Comparison of ENCODE assay signal across 8 cellular contexts in genomic region chr19:16293133-16294085, GRCh38. TPM values are rescaled to one million over a fixed set of nuclear protein-coding genes. Genes with fewer than 3 reads are reported as not detected.
A peak's percentile ranks its signal among the peaks of the same experiment; 100 is the strongest.
DNase-seq lines count a peak whose midpoint lies in the region; ATAC-seq and TF ChIP-seq lines count a peak whose summit lies in the region.

No MANE protein-coding gene starts in this region.

- H3K4me2 ChIP-seq in mammary epithelial cell (ENCODE audit: insufficient read depth, low read depth, low read length), result peak overlapping the region; percentile 0

- BruUV-seq in mammary epithelial cell (replicated peaks; lab: Mats Ljungman, UMichigan), result no TSS peak

- CTCF ChIA-PET in mammary epithelial cell (lab: Charles Lee; ENCODE audit: low non-redundant PET), result no interaction called here

- intact Hi-C loops in mammary epithelial cell (cut with micrococcal nuclease), result no loop called here
- intact Hi-C loops in lower lobe of right lung (cut with DNase I), result no loop called here
- intact Hi-C loops in uterus (cut with DNase I; ENCODE audit: low total_unique reads), result no loop called here

- H3K9me3 Mint-ChIP-seq in glutamatergic neuron (ENCODE audit: unreplicated experiment), result peaks cover 3% of the 10 kb centered on the region

- peak in 1 of 2 donors; percentile 27 for TF ChIP-seq POLR2A in uterus (IDR thresholded peaks at IDR 0.05)

- H3K9me3 ChIP-seq in mammary epithelial cell (replicated peaks; ENCODE audit: insufficient read depth, low read length) (peaks cover 4% of the 10 kb centered on the region), lower lobe of right lung (no peaks in the 10 kb centered on the region), uterus (no peaks in the 10 kb centered on the region)

- H3K36me3 Mint-ChIP-seq in glutamatergic neuron (ENCODE audit: unreplicated experiment), result no peaks in the 10 kb centered on the region

- H3K27me3 ChIP-seq in mammary epithelial cell (ENCODE audit: insufficient read depth, low read length), result peaks cover 5% of the 10 kb centered on the region
- H3K27me3 ChIP-seq in lower lobe of right lung (ENCODE audit: low read depth), result no peaks in the 10 kb centered on the region
- no peaks in the 10 kb centered on the region for H3K27me3 ChIP-seq in uterus

- no peaks in the 10 kb centered on the region for H3K79me2 ChIP-seq in mammary epithelial cell (ENCODE audit: insufficient read depth, low read length)

- H3K36me3 ChIP-seq in mammary epithelial cell (ENCODE audit: insufficient read depth, low read length) (no peaks in the 10 kb centered on the region), lower lobe of right lung (no peaks in the 10 kb centered on the region), uterus (no peaks in the 10 kb centered on the region)

- ATAC-seq in lower lobe of right lung (peak; percentile 77 to 78), HG02571 (IDR thresholded peaks at IDR 0.05; ENCODE audit: unreplicated experiment) (no peak)

- dilution Hi-C loops in mammary epithelial cell (cut with HindIII; ENCODE audit: low sequenced_read_pairs), result no loop called here

- no peaks in the 10 kb centered on the region for H3K4me1 ChIP-seq in mammary epithelial cell (ENCODE audit: insufficient read depth, low read length)
- peaks cover 20% of the 10 kb centered on the region for H3K4me1 ChIP-seq in lower lobe of right lung
- H3K4me1 ChIP-seq in uterus, result peaks cover 5 to 7% of the 10 kb centered on the region in 2 donors

- H2AFZ ChIP-seq in mammary epithelial cell (ENCODE audit: low read depth, low read length), result no peak overlapping the region

- peaks cover 4% of the 10 kb centered on the region for H3K27me3 Mint-ChIP-seq in glutamatergic neuron (ENCODE audit: unreplicated experiment)

- in situ Hi-C loops in mammary epithelial cell (cut with MboI; ENCODE audit: low sequenced_read_pairs in 2 of 2), result no loop called here

- no peaks in the 10 kb centered on the region for H3K4me1 Mint-ChIP-seq in glutamatergic neuron (ENCODE audit: low read depth, unreplicated experiment)

- WGBS in mammary epithelial cell (ENCODE audit: low coverage, missing lambda C conversion rate), result 46% methylated on average over 23 of the region's 27 CpGs

- H3K4me3 ChIP-seq in mammary epithelial cell (replicated peaks in 1 of 3; ENCODE audit: insufficient read depth in 1 of 3, low read depth in 2 of 3, low read length in 3 of 3) (no peak overlapping the region), lower lobe of right lung (peak overlapping the region; percentile 27), uterus (peak overlapping the region; percentile 2 to 23)

- DNase-seq in NCI-H1417 (lab: John Stamatoyannopoulos, UW) (peak in 2 of 3 experiments; percentile 10 to 28), NCI-H1417 treated with DMSO at 0.1 percent for 48 hours (lab: John Stamatoyannopoulos, UW) (no peak), mammary epithelial cell (no peak), lower lobe of right lung (no peak), uterus (peak; percentile 93 to 98), glutamatergic neuron (no peak)
- DNase-seq in activated CD4-positive, alpha-beta T cell treated with anti-CD3 and anti-CD28 coated beads, Interleukin-2, amount 50 U/mL, for 1 hour, result no peak

- H3K9ac ChIP-seq in mammary epithelial cell (ENCODE audit: insufficient read depth, low read length), result no peak overlapping the region

- no peak overlapping the region for H3K4me3 Mint-ChIP-seq in glutamatergic neuron (ENCODE audit: unreplicated experiment)

- TF ChIP-seq CTCF in mammary epithelial cell (conservative IDR thresholded peaks at IDR 0.05 in 1 of 2, IDR thresholded peaks at IDR 0.05 in 1 of 2; ENCODE audit: extremely low read depth in 1 of 2, insufficient read depth in 1 of 2, low read depth in 1 of 2, low read length in 2 of 2), result no peak
- no peak for TF ChIP-seq CTCF in lower lobe of right lung (IDR thresholded peaks at IDR 0.05)
- TF ChIP-seq CTCF in uterus (IDR thresholded peaks at IDR 0.05), result no peak
- TF ChIP-seq CTCF in glutamatergic neuron (IDR thresholded peaks at IDR 0.05; ENCODE audit: partially characterized antibody, unreplicated experiment), result no peak

- H3K27ac ChIP-seq in mammary epithelial cell (ENCODE audit: insufficient read depth, low read depth, low read length) (no peak overlapping the region), lower lobe of right lung (peak overlapping the region; percentile 88), uterus (peak overlapping the region; percentile 97 to 98)

- no peaks in the 10 kb centered on the region for H4K20me1 ChIP-seq in mammary epithelial cell (ENCODE audit: insufficient read depth, low read length)

- H3K27ac Mint-ChIP-seq in glutamatergic neuron (ENCODE audit: unreplicated experiment), result no peak overlapping the region

RNA-seq across cellular contexts. Expression of gene KLF2, which starts 31.2 kb away (rescaled TPM):
- total RNA-seq in mammary epithelial cell (under 1 TPM in 1 of 2 donors, not detected in 1; 0.99 TPM), lower lobe of right lung (137 TPM), uterus (100 to 1,000 TPM in 2 of 4 donors, 10 to 100 TPM in 2; 16.5 to 139 (median 81.8) TPM), glutamatergic neuron (ENCODE audit: unreplicated experiment) (not detected)
- 0.15 TPM for polyA plus RNA-seq in mammary epithelial cell
- polyA minus RNA-seq in mammary epithelial cell, result not detected

Comparison
In these comparisons a context has a peak if more than half of its experiments do, and no peak if none do; other contexts are left out.
1. DNase-seq: peak in NCI-H1417 (2 of 3) and uterus (2 of 2); none in NCI-H1417 treated with DMSO at 0.1 percent for 48 hours (single experiment), mammary epithelial cell (single experiment), lower lobe of right lung (single experiment), glutamatergic neuron (single experiment) and activated CD4-positive, alpha-beta T cell treated with anti-CD3 and anti-CD28 coated beads, Interleukin-2, amount 50 U/mL, for 1 hour (single experiment).
2. H3K4me3 ChIP-seq: peak in lower lobe of right lung (single experiment) and uterus (2 of 2); none in mammary epithelial cell (0 of 3).
3. RNA of gene KLF2, which starts 31.2 kb away (total RNA-seq): 137 TPM in lower lobe of right lung (single experiment) and 16.5 to 139 TPM in uterus; 0.99 TPM in mammary epithelial cell and not detected in glutamatergic neuron (single experiment); every median in the first group is over 4 times any median in the second.